In the genomic region with DNA sequence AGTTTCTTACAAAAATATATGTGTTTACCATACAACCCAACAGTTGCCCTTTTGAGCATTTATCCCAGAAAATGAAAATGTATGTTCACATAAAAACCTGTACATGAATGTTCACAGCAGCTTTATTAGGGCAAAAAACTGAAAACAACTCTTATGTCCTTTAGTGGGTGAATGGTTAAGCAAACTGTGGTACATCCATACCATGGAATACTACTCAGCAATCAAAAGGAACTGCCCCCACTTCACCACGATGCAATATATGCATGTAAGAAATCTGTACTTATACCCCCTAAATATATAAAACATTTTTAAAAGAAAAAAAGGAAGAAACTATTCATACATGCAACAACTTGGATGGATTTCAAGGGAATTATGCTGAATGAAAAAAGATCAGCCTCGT, we compare ENCODE assay signal across 3 cellular contexts.
TF ChIP-seq lines count a peak whose summit lies in the region.

No MANE protein-coding gene starts in this region.

TF ChIP-seq in SK-N-SH treated with all-trans-retinoic acid at 6 μM for 48 hours, 23 proteins besides CTCF, POLR2A, EP300 and RAD21:
- TF ChIP-seq ARNTL (CRISPR knock-in tag; IDR thresholded peaks at IDR 0.05; ENCODE audit: borderline replicate concordance, low read depth) (no peak), PPARA (CRISPR knock-in tag; IDR thresholded peaks at IDR 0.05; ENCODE audit: borderline replicate concordance) (no peak), TOX (CRISPR knock-in tag; IDR thresholded peaks at IDR 0.05; ENCODE audit: borderline replicate concordance) (no peak), ZNF8 (CRISPR knock-in tag; IDR thresholded peaks at IDR 0.05) (peak; percentile 99), ESRRG (CRISPR knock-in tag; IDR thresholded peaks at IDR 0.05) (no peak), BACH2 (CRISPR knock-in tag; IDR thresholded peaks at IDR 0.05; ENCODE audit: borderline replicate concordance) (no peak)
- TF ChIP-seq, protein P1, sequence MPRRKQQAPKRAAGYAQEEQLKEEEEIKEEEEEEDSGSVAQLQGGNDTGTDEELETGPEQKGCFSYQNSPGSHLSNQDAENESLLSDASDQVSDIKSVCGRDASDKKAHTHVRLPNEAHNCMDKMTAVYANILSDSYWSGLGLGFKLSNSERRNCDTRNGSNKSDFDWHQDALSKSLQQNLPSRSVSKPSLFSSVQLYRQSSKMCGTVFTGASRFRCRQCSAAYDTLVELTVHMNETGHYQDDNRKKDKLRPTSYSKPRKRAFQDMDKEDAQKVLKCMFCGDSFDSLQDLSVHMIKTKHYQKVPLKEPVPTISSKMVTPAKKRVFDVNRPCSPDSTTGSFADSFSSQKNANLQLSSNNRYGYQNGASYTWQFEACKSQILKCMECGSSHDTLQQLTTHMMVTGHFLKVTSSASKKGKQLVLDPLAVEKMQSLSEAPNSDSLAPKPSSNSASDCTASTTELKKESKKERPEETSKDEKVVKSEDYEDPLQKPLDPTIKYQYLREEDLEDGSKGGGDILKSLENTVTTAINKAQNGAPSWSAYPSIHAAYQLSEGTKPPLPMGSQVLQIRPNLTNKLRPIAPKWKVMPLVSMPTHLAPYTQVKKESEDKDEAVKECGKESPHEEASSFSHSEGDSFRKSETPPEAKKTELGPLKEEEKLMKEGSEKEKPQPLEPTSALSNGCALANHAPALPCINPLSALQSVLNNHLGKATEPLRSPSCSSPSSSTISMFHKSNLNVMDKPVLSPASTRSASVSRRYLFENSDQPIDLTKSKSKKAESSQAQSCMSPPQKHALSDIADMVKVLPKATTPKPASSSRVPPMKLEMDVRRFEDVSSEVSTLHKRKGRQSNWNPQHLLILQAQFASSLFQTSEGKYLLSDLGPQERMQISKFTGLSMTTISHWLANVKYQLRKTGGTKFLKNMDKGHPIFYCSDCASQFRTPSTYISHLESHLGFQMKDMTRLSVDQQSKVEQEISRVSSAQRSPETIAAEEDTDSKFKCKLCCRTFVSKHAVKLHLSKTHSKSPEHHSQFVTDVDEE (CRISPR knock-in tag; IDR thresholded peaks at IDR 0.05) = no peak

TF ChIP-seq in SK-N-SH, 30 proteins besides CTCF, POLR2A, EP300 and RAD21:
- no peak for TF ChIP-seq GABPA (IDR thresholded peaks at IDR 0.05; ENCODE audit: low read depth)

TF ChIP-seq in K562, 482 proteins besides CTCF, POLR2A, EP300 and RAD21:
- TF ChIP-seq ZNF263 (CRISPR knock-in tag; IDR thresholded peaks at IDR 0.05; ENCODE audit: borderline replicate concordance) (no peak), ZNF146 (CRISPR knock-in tag; IDR thresholded peaks at IDR 0.05; ENCODE audit: unreplicated experiment) (peak; percentile 91), RBM25 (IDR thresholded peaks at IDR 0.05; ENCODE audit: low read depth, low read length, severe bottlenecking) (peak; percentile 90)
